Comparison of ENCODE assay signal across 19 cellular contexts in genomic region chr15:26197719-26198118, GRCh38.
"Had no signal": no experiment of that assay in that cellular context is flagged by ENCODE, and none has a peak within 500 bp of the region (broad histone marks: within the 10 kb centered on the region; RNA-seq: fewer than 3 reads in every experiment).

No MANE protein-coding gene starts in this region.

- H3K4me1 Mint-ChIP-seq: central memory CD8-positive, alpha-beta T cell had no signal

- H3K36me3 Mint-ChIP-seq: activated naive CD8-positive, alpha-beta T cell; natural killer cell treated with Interleukin-12 subunit alpha and Interleukin-12 subunit beta and Interleukin-15 and Interleukin-18, amount 100 ng/mL, for 72 hours had no signal

- DNase-seq: activated CD4-positive, alpha-beta T cell treated with anti-CD3 and anti-CD28 coated beads for 1 hour; activated CD4-positive, alpha-beta T cell treated with anti-CD3 and anti-CD28 coated beads, Interleukin-2, amount 50 U/mL, for 1 hour; activated gamma-delta T cell treated with Interleukin-2 at 50 U/mL for 16 hours; activated T-cell treated with anti-CD3 and anti-CD28 coated beads, Interleukin-2, amount 50 U/mL, for 1 hour; adrenal gland; colonic mucosa; left ventricle myocardium superior; mammary epithelial cell; occipital lobe; stimulated activated CD4-positive, alpha-beta T cell treated with anti-CD3 and anti-CD28 coated beads, Interleukin-4, amount 100 ng/mL, for 24 hours; stimulated activated naive CD4-positive, alpha-beta T cell treated with Interleukin-2 at 50 U/mL for 16 hours; T-helper 1 cell had no signal

- H3K27me3 Mint-ChIP-seq: activated naive CD8-positive, alpha-beta T cell; central memory CD8-positive, alpha-beta T cell had no signal

- H3K4me3 Mint-ChIP-seq: activated naive CD8-positive, alpha-beta T cell; central memory CD8-positive, alpha-beta T cell; natural killer cell treated with Interleukin-12 subunit alpha and Interleukin-12 subunit beta and Interleukin-15 and Interleukin-18, amount 100 ng/mL, for 72 hours had no signal

- H3K9me3 ChIP-seq: adrenal gland, breast epithelium, colonic mucosa, esophagus muscularis mucosa, right atrium auricular region, tibial nerve had no signal

- H3K27ac Mint-ChIP-seq: activated naive CD8-positive, alpha-beta T cell; natural killer cell treated with Interleukin-12 subunit alpha and Interleukin-12 subunit beta and Interleukin-15 and Interleukin-18, amount 100 ng/mL, for 72 hours had no signal

- H3K4me1 ChIP-seq: adrenal gland, breast epithelium, colonic mucosa, esophagus muscularis mucosa, right atrium auricular region, tibial nerve had no signal

- ATAC-seq: left ventricle myocardium superior had no signal

- H3K27ac ChIP-seq: adrenal gland, breast epithelium, colonic mucosa, esophagus muscularis mucosa, right atrium auricular region, tibial nerve had no signal

- H3K4me3 ChIP-seq: adrenal gland, breast epithelium, colonic mucosa, esophagus muscularis mucosa, right atrium auricular region, tibial nerve had no signal

- H3K27me3 ChIP-seq: adrenal gland, breast epithelium, colonic mucosa, esophagus muscularis mucosa, right atrium auricular region, tibial nerve had no signal

- H3K9me3 Mint-ChIP-seq: natural killer cell treated with Interleukin-12 subunit alpha and Interleukin-12 subunit beta and Interleukin-15 and Interleukin-18, amount 100 ng/mL, for 72 hours had no signal

- H3K36me3 ChIP-seq: adrenal gland, breast epithelium, colonic mucosa, esophagus muscularis mucosa, right atrium auricular region, tibial nerve had no signal
